Comparison of ENCODE assay signal across 20 cellular contexts in the genomic region with DNA sequence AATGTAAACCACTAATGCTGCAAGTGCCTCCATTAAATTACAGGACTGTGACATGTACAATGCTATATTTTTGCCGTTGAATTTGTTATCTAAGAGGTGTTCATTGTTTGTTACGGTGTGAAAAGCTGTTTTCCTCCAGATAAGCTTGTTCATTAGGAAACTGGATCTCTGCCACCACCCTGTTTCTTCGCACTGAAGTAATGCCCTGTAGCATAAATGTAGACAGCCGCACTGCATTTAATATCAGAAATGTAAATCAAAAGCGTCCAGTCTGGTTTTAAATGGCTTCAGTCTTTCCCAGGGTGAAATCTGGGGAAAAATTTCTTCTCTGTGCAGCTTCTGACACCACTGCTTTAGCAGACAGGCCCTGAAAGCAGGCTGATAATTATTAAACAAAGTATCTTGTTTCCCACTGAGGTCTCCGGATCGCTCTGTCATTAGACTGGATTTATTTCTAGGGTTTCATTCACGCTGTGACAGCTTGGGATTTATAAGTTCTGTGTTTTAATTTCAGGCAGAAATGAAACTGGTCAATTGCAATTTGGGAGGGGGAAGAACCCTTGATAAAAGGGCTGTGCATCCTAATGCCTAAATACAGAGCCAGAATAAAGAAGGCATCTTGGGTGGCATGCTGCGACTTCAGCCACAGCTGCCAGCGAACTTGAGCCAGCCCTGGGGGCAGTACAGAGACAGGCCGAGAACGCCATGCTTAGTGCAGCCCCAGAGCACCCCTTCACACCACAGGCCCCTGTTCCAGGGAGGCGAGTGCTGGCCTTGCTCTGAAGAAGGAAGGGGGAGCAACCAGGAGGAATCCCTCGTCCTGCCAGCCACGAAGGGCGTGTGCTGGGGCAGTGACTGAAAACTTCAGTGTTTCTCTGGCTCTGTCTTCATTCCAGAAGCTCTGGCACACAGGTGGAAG.
DNase-seq lines count a peak whose midpoint lies in the region; ATAC-seq and TF ChIP-seq lines count a peak whose summit lies in the region.
"Had no signal": no experiment of that assay in that cellular context is flagged by ENCODE, and none has a peak within 500 bp of the region (broad histone marks: within the 10 kb centered on the region; RNA-seq: fewer than 3 reads in every experiment).

No MANE protein-coding gene starts in this region.

- no peaks in the 10 kb centered on the region; the same call in 1 of the 2 replicates for H4K20me1 ChIP-seq in GM23338 (replicated peaks; ENCODE audit: insufficient read depth)
- peaks cover 42% of the 10 kb centered on the region for H4K20me1 ChIP-seq in neural progenitor cell (ENCODE audit: low read depth)

- H2AFZ ChIP-seq in GM23338 (0 out of 2 replicates have a peak overlapping the region, but pooled peaks have one; percentile 28), neural progenitor cell (replicated peaks) (no peak overlapping the region)
- H2AFZ ChIP-seq: parathyroid adenoma had no signal

- DNase-seq in GM23338 (ENCODE audit: low spot score) (no peak), NCI-H2227 (lab: John Stamatoyannopoulos, UW; ENCODE audit: unreplicated experiment) (peak; percentile 43), neural progenitor cell (ENCODE audit: low spot score) (no peak), GM13976 (ENCODE audit: low spot score) (no peak)
- DNase-seq in activated naive CD4-positive, alpha-beta T cell treated with anti-CD3 and anti-CD28 coated beads, Interleukin-2, amount 50 U/mL, for 72 hours (ENCODE audit: low spot score in 2 of 2): no peak
- no peak for DNase-seq in activated naive CD4-positive, alpha-beta T cell treated with anti-CD3 and anti-CD28 coated beads, Interleukin-2, amount 10 ng/mL, durations not matched to agents 7 days and 5 days
- DNase-seq: activated CD8-positive, alpha-beta memory T cell treated with anti-CD3 and anti-CD28 coated beads for 24 hours; NCI-H510A treated with DMSO at 0.1 percent for 48 hours; stimulated activated CD4-positive, alpha-beta T cell treated with anti-CD3 and anti-CD28 coated beads, Interleukin-12 subunit alpha, Interleukin-12 subunit beta, amount 100 ng/mL, for 4 hours; SW 1271 had no signal

- H3K9me3 ChIP-seq in neural progenitor cell (ENCODE audit: low read depth): no peaks in the 10 kb centered on the region
- H3K9me3 ChIP-seq: HAP-1, vagina had no signal

- H3K36me3 Mint-ChIP-seq in GM23338 (ENCODE audit: low read depth): no peaks in the 10 kb centered on the region
- peaks cover 4% of the 10 kb centered on the region for H3K36me3 Mint-ChIP-seq in neural progenitor cell
- H3K36me3 Mint-ChIP-seq in activated naive CD4-positive, alpha-beta T cell treated with anti-CD3 and anti-CD28 coated beads, Interleukin-2, amount 50 U/mL, for 72 hours: no peaks in the 10 kb centered on the region
- no peaks in the 10 kb centered on the region for H3K36me3 Mint-ChIP-seq in activated naive CD4-positive, alpha-beta T cell treated with anti-CD3 and anti-CD28 coated beads, Interleukin-2, amount 10 ng/mL, durations not matched to agents 7 days and 5 days

- TF ChIP-seq CTCF in GM23338 (conservative IDR thresholded peaks at IDR 0.05; ENCODE audit: low read depth in 2 of 2): no peak
- no peak for TF ChIP-seq CTCF in neural progenitor cell (IDR thresholded peaks at IDR 0.05)
- TF ChIP-seq CTCF in GM13976 (IDR thresholded peaks at IDR 0.05; ENCODE audit: borderline replicate concordance, control extremely low read depth, extremely low read depth, insufficient read depth, missing control alignments): no peak

- ATAC-seq in GM23338: peak; percentile 40
- ATAC-seq in esophagus mucosa: peak; percentile 54
- no peak for ATAC-seq in HG03354 (IDR thresholded peaks at IDR 0.05; ENCODE audit: poor library complexity, severe bottlenecking, unreplicated experiment)
- ATAC-seq in activated naive CD4-positive, alpha-beta T cell treated with anti-CD3 and anti-CD28 coated beads, Interleukin-2, amount 50 U/mL, for 72 hours: no peak
- ATAC-seq: Panc1 had no signal

- H3K36me3 ChIP-seq in GM23338 (ENCODE audit: insufficient read depth): no peaks in the 10 kb centered on the region
- H3K36me3 ChIP-seq in neural progenitor cell: no peaks in the 10 kb centered on the region
- H3K36me3 ChIP-seq: HAP-1, vagina had no signal

- H3K27me3 ChIP-seq in GM23338 (ENCODE audit: insufficient read depth) (no peaks in the 10 kb centered on the region), neural progenitor cell (peaks cover 19% of the 10 kb centered on the region)
- H3K27me3 ChIP-seq: vagina had no signal

- no peaks in the 10 kb centered on the region for H3K9me3 Mint-ChIP-seq in GM23338
- no peaks in the 10 kb centered on the region for H3K9me3 Mint-ChIP-seq in neural progenitor cell
- peaks cover 0 to 6% of the 10 kb centered on the region in 2 donors for H3K9me3 Mint-ChIP-seq in activated naive CD4-positive, alpha-beta T cell treated with anti-CD3 and anti-CD28 coated beads, Interleukin-2, amount 50 U/mL, for 72 hours
- H3K9me3 Mint-ChIP-seq in activated naive CD4-positive, alpha-beta T cell treated with anti-CD3 and anti-CD28 coated beads, Interleukin-2, amount 10 ng/mL, durations not matched to agents 7 days and 5 days: no peaks in the 10 kb centered on the region
- H3K9me3 Mint-ChIP-seq: immature natural killer cell; stimulated activated naive CD8-positive, alpha-beta T cell treated with anti-CD3 and anti-CD28 coated beads, Interleukin-15, Interleukin-2, amounts not matched to agents 100 ng/mL and 50 ng/mL, for 24 hours had no signal

- H3K9ac ChIP-seq in neural progenitor cell: no peak overlapping the region
- H3K9ac ChIP-seq: parathyroid adenoma had no signal

- in situ Hi-C loops in GM13976 (cut with MboI; ENCODE audit: low sequenced_read_pairs, unreplicated experiment): no loop called here

- peaks cover 69% of the 10 kb centered on the region for H3K4me1 Mint-ChIP-seq in GM23338
- peaks cover 84% of the 10 kb centered on the region for H3K4me1 Mint-ChIP-seq in neural progenitor cell
- H3K4me1 Mint-ChIP-seq in activated naive CD4-positive, alpha-beta T cell treated with anti-CD3 and anti-CD28 coated beads, Interleukin-2, amount 10 ng/mL, durations not matched to agents 7 days and 5 days: no peaks in the 10 kb centered on the region

- peaks cover 43% of the 10 kb centered on the region for H3K4me1 ChIP-seq in GM23338 (ENCODE audit: insufficient read depth)
- peaks cover 70% of the 10 kb centered on the region for H3K4me1 ChIP-seq in neural progenitor cell
- H3K4me1 ChIP-seq: HAP-1, parathyroid adenoma, vagina had no signal

- H3K27ac Mint-ChIP-seq in GM23338 (no peak overlapping the region), neural progenitor cell (no peak overlapping the region)
- no peak overlapping the region for H3K27ac Mint-ChIP-seq in activated naive CD4-positive, alpha-beta T cell treated with anti-CD3 and anti-CD28 coated beads, Interleukin-2, amount 50 U/mL, for 72 hours
- no peak overlapping the region for H3K27ac Mint-ChIP-seq in activated naive CD4-positive, alpha-beta T cell treated with anti-CD3 and anti-CD28 coated beads, Interleukin-2, amount 10 ng/mL, durations not matched to agents 7 days and 5 days
- H3K27ac Mint-ChIP-seq: immature natural killer cell; stimulated activated naive CD8-positive, alpha-beta T cell treated with anti-CD3 and anti-CD28 coated beads, Interleukin-15, Interleukin-2, amounts not matched to agents 100 ng/mL and 50 ng/mL, for 24 hours had no signal

- peaks cover 12% of the 10 kb centered on the region for H3K27me3 Mint-ChIP-seq in GM23338 (ENCODE audit: insufficient read depth, low read depth, poor library complexity)
- H3K27me3 Mint-ChIP-seq in neural progenitor cell (ENCODE audit: insufficient read depth, low read depth): peaks cover 32% of the 10 kb centered on the region
- no peaks in the 10 kb centered on the region for H3K27me3 Mint-ChIP-seq in activated naive CD4-positive, alpha-beta T cell treated with anti-CD3 and anti-CD28 coated beads, Interleukin-2, amount 10 ng/mL, durations not matched to agents 7 days and 5 days
- H3K27me3 Mint-ChIP-seq: stimulated activated naive CD8-positive, alpha-beta T cell treated with anti-CD3 and anti-CD28 coated beads, Interleukin-15, Interleukin-2, amounts not matched to agents 100 ng/mL and 50 ng/mL, for 24 hours had no signal

- no peaks in the 10 kb centered on the region for H3K9me2 ChIP-seq in GM23338 (ENCODE audit: insufficient read depth)

- 0 out of 2 replicates have a peak overlapping the region, but pooled peaks have one; percentile 52 for H3K4me2 ChIP-seq in GM23338
- H3K4me2 ChIP-seq in neural progenitor cell: peak overlapping the region; percentile 61

- H3K4me3 Mint-ChIP-seq in GM23338 (no peak overlapping the region), neural progenitor cell (peak overlapping the region; percentile 16)
- H3K4me3 Mint-ChIP-seq in activated naive CD4-positive, alpha-beta T cell treated with anti-CD3 and anti-CD28 coated beads, Interleukin-2, amount 10 ng/mL, durations not matched to agents 7 days and 5 days: no peak overlapping the region
- H3K4me3 Mint-ChIP-seq: immature natural killer cell; stimulated activated naive CD8-positive, alpha-beta T cell treated with anti-CD3 and anti-CD28 coated beads, Interleukin-15, Interleukin-2, amounts not matched to agents 100 ng/mL and 50 ng/mL, for 24 hours had no signal

- H3K79me2 ChIP-seq in GM23338 (replicated peaks; ENCODE audit: insufficient read depth) (no peaks in the 10 kb centered on the region), neural progenitor cell (ENCODE audit: low read depth) (no peaks in the 10 kb centered on the region)
- H3K79me2 ChIP-seq: parathyroid adenoma had no signal

- no peak overlapping the region for H3K4me3 ChIP-seq in GM23338
- H3K4me3 ChIP-seq in neural progenitor cell: no peak overlapping the region
- H3K4me3 ChIP-seq: HAP-1, vagina had no signal

- H3F3A ChIP-seq in GM23338 (replicated peaks; ENCODE audit: low read depth): no peaks in the 10 kb centered on the region
- peaks cover 43% of the 10 kb centered on the region for H3F3A ChIP-seq in neural progenitor cell (ENCODE audit: low read depth)

- H3K27ac ChIP-seq in GM23338 (ENCODE audit: low read depth) (no peak overlapping the region), neural progenitor cell (no peak overlapping the region)
- H3K27ac ChIP-seq: epithelial cell of prostate, parathyroid adenoma, vagina, VCaP had no signal

- CTCF ChIA-PET in activated naive CD4-positive, alpha-beta T cell treated with anti-CD3 and anti-CD28 coated beads, Interleukin-2, amount 10 ng/mL, durations not matched to agents 7 days and 5 days (lab: Charles Lee): no interaction called here

TF ChIP-seq in GM23338, 12 proteins besides CTCF, POLR2A, EP300 and RAD21 (continues in another document):
- no peak for TF ChIP-seq JUNB (IDR thresholded peaks at IDR 0.05; ENCODE audit: unreplicated experiment)
- no peak for TF ChIP-seq POLR2AphosphoS5 (IDR thresholded peaks at IDR 0.05; ENCODE audit: low read depth)

Comparison
In these comparisons a context has a peak if more than half of its experiments do, and no peak if none do; other contexts are left out.
1. ATAC-seq: peak in GM23338 (single experiment) and esophagus mucosa (single experiment); none in HG03354 (single experiment) and activated naive CD4-positive, alpha-beta T cell treated with anti-CD3 and anti-CD28 coated beads, Interleukin-2, amount 50 U/mL, for 72 hours (0 of 2).